Comparison of ENCODE assay signal across 1 cellular context in the genomic region with DNA sequence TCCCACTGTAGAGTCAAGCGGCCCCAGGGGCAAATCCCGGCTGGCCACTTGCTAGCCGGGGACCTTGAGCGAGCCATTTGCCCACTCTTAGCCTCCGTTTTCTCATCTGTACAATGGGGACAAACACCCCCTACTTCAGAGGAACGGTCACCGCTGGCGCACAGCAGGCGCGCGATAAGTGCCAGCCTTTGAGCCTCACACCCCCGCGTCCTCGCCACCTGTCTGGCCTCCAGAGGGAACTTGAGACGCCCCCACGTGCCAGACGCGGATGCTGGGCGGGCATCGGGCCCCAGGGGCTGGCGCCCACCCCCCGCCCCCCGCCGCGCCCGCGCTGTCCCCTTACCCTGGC.
TF ChIP-seq lines count a peak whose summit lies in the region.

No MANE protein-coding gene starts in this region.

TF ChIP-seq in K562, 482 proteins besides CTCF, POLR2A, EP300 and RAD21 (continued from another document):
- TF ChIP-seq, protein P1, sequence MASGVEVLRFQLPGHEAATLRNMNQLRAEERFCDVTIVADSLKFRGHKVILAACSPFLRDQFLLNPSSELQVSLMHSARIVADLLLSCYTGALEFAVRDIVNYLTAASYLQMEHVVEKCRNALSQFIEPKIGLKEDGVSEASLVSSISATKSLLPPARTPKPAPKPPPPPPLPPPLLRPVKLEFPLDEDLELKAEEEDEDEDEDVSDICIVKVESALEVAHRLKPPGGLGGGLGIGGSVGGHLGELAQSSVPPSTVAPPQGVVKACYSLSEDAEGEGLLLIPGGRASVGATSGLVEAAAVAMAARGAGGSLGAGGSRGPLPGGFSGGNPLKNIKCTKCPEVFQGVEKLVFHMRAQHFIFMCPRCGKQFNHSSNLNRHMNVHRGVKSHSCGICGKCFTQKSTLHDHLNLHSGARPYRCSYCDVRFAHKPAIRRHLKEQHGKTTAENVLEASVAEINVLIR (CRISPR knock-in tag; IDR thresholded peaks at IDR 0.05), result no peak
- TF ChIP-seq CREM (IDR thresholded peaks at IDR 0.05; ENCODE audit: low read depth) (no peak), CBX3 (IDR thresholded peaks at IDR 0.05; ENCODE audit: borderline replicate concordance in 1 of 2, low read length in 2 of 2) (no peak), MBD2 (IDR thresholded peaks at IDR 0.05; ENCODE audit: borderline replicate concordance, low read depth) (no peak), RBM34 (IDR thresholded peaks at IDR 0.05; ENCODE audit: borderline replicate concordance, insufficient read depth, low read length) (no peak), EGR1 (conservative IDR thresholded peaks at IDR 0.05) (0 out of 2 replicates have a peak, but pooled peaks have one; percentile 14), CSDE1 (IDR thresholded peaks at IDR 0.05) (no peak), RBM22 (IDR thresholded peaks at IDR 0.05; ENCODE audit: low read depth, low read length, poor library complexity, severe bottlenecking) (no peak), RCOR1 (IDR thresholded peaks at IDR 0.05; ENCODE audit: borderline replicate concordance in 1 of 2, low read depth in 2 of 2, low read length in 2 of 2) (peak in 1 of 2 experiments; percentile 26; a peak in 1 of 4 replicates), MAZ (CRISPR knock-in tag; conservative IDR thresholded peaks at IDR 0.05 in 1 of 2, IDR thresholded peaks at IDR 0.05 in 1 of 2) (no peak), KDM1A (IDR thresholded peaks at IDR 0.05) (peak in 1 of 2 experiments; percentile 21; a peak in 1 of 4 replicates), FOXJ2 (tag; IDR thresholded peaks at IDR 0.05) (no peak), PYGO2 (tag; IDR thresholded peaks at IDR 0.05) (no peak), PHF21A (IDR thresholded peaks at IDR 0.05; ENCODE audit: borderline replicate concordance, low read depth) (no peak), RBM25 (IDR thresholded peaks at IDR 0.05; ENCODE audit: low read depth, low read length, severe bottlenecking) (peak; percentile 44), MTA3 (IDR thresholded peaks at IDR 0.05; ENCODE audit: borderline replicate concordance) (no peak), NFIC (IDR thresholded peaks at IDR 0.05) (no peak), BCOR (IDR thresholded peaks at IDR 0.05) (0 out of 2 replicates have a peak, but pooled peaks have one; percentile 50), NEUROD1 (IDR thresholded peaks at IDR 0.05; ENCODE audit: borderline replicate concordance, low read depth, low read length, partially characterized antibody) (no peak), ZNF12 (CRISPR knock-in tag; IDR thresholded peaks at IDR 0.05) (no peak), DMBX1 (CRISPR knock-in tag; IDR thresholded peaks at IDR 0.05; ENCODE audit: borderline replicate concordance) (no peak), NR3C1 (CRISPR knock-in tag; IDR thresholded peaks at IDR 0.05) (no peak), ZNF79 (CRISPR knock-in tag; IDR thresholded peaks at IDR 0.05; ENCODE audit: low read depth) (no peak), DACH1 (IDR thresholded peaks at IDR 0.05; ENCODE audit: partially characterized antibody) (no peak), HOXB6 (CRISPR knock-in tag; IDR thresholded peaks at IDR 0.05; ENCODE audit: borderline replicate concordance) (no peak), NELFE (IDR thresholded peaks at IDR 0.05; ENCODE audit: insufficient read depth, insufficient read length) (no peak)
- TF ChIP-seq, protein P2, sequence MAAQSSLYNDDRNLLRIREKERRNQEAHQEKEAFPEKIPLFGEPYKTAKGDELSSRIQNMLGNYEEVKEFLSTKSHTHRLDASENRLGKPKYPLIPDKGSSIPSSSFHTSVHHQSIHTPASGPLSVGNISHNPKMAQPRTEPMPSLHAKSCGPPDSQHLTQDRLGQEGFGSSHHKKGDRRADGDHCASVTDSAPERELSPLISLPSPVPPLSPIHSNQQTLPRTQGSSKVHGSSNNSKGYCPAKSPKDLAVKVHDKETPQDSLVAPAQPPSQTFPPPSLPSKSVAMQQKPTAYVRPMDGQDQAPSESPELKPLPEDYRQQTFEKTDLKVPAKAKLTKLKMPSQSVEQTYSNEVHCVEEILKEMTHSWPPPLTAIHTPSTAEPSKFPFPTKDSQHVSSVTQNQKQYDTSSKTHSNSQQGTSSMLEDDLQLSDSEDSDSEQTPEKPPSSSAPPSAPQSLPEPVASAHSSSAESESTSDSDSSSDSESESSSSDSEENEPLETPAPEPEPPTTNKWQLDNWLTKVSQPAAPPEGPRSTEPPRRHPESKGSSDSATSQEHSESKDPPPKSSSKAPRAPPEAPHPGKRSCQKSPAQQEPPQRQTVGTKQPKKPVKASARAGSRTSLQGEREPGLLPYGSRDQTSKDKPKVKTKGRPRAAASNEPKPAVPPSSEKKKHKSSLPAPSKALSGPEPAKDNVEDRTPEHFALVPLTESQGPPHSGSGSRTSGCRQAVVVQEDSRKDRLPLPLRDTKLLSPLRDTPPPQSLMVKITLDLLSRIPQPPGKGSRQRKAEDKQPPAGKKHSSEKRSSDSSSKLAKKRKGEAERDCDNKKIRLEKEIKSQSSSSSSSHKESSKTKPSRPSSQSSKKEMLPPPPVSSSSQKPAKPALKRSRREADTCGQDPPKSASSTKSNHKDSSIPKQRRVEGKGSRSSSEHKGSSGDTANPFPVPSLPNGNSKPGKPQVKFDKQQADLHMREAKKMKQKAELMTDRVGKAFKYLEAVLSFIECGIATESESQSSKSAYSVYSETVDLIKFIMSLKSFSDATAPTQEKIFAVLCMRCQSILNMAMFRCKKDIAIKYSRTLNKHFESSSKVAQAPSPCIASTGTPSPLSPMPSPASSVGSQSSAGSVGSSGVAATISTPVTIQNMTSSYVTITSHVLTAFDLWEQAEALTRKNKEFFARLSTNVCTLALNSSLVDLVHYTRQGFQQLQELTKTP (IDR thresholded peaks at IDR 0.05; ENCODE audit: low read depth in 1 of 2, partially characterized antibody in 2 of 2), result no peak
- TF ChIP-seq, protein P3, sequence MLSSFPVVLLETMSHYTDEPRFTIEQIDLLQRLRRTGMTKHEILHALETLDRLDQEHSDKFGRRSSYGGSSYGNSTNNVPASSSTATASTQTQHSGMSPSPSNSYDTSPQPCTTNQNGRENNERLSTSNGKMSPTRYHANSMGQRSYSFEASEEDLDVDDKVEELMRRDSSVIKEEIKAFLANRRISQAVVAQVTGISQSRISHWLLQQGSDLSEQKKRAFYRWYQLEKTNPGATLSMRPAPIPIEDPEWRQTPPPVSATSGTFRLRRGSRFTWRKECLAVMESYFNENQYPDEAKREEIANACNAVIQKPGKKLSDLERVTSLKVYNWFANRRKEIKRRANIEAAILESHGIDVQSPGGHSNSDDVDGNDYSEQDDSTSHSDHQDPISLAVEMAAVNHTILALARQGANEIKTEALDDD (IDR thresholded peaks at IDR 0.05), result no peak
- TF ChIP-seq, protein P4, sequence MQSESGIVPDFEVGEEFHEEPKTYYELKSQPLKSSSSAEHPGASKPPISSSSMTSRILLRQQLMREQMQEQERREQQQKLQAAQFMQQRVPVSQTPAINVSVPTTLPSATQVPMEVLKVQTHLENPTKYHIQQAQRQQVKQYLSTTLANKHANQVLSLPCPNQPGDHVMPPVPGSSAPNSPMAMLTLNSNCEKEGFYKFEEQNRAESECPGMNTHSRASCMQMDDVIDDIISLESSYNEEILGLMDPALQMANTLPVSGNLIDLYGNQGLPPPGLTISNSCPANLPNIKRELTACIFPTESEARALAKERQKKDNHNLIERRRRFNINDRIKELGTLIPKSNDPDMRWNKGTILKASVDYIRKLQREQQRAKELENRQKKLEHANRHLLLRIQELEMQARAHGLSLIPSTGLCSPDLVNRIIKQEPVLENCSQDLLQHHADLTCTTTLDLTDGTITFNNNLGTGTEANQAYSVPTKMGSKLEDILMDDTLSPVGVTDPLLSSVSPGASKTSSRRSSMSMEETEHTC (IDR thresholded peaks at IDR 0.05), result no peak
- TF ChIP-seq, protein P5, sequence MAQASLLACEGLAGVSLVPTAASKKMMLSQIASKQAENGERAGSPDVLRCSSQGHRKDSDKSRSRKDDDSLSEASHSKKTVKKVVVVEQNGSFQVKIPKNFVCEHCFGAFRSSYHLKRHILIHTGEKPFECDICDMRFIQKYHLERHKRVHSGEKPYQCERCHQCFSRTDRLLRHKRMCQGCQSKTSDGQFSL (CRISPR knock-in tag; IDR thresholded peaks at IDR 0.05), result peak; percentile 93
- TF ChIP-seq, protein P5 (tag; IDR thresholded peaks at IDR 0.05), result no peak
- TF ChIP-seq, protein P6, sequence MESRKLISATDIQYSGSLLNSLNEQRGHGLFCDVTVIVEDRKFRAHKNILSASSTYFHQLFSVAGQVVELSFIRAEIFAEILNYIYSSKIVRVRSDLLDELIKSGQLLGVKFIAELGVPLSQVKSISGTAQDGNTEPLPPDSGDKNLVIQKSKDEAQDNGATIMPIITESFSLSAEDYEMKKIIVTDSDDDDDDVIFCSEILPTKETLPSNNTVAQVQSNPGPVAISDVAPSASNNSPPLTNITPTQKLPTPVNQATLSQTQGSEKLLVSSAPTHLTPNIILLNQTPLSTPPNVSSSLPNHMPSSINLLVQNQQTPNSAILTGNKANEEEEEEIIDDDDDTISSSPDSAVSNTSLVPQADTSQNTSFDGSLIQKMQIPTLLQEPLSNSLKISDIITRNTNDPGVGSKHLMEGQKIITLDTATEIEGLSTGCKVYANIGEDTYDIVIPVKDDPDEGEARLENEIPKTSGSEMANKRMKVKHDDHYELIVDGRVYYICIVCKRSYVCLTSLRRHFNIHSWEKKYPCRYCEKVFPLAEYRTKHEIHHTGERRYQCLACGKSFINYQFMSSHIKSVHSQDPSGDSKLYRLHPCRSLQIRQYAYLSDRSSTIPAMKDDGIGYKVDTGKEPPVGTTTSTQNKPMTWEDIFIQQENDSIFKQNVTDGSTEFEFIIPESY (CRISPR knock-in tag; IDR thresholded peaks at IDR 0.05), result peak; percentile 85
TF ChIP-seq in K562: peak in this region for 7.
